25 cellular contexts compared by ENCODE assay signal in the genomic region with DNA sequence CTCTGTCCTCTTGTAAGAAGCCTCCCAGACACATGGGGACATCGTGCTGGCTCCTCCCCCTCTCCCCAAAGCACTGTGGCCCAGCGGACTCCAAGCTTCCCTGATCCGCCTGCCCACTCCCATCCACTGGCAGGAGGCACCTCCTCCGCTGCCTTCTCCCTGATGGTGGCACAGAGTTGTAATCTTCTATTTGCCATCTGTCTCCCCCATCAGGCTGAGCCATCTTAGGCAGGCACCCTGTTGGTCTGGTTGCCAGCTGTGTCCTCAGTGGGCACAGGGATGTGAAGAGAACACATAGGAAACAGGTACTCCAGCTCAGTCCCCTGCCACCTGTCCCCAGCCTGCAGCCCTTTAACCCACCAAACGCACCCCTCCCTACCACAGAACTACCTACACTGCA. TPM values are rescaled to one million over a fixed set of nuclear protein-coding genes. Genes with fewer than 3 reads are reported as not detected.
A peak's percentile ranks its signal among the peaks of the same experiment; 100 is the strongest.
DNase-seq lines count a peak whose midpoint lies in the region; ATAC-seq and TF ChIP-seq lines count a peak whose summit lies in the region.
"Had no signal": no experiment of that assay in that cellular context is flagged by ENCODE, and none has a peak within 500 bp of the region (broad histone marks: within the 10 kb centered on the region; RNA-seq: fewer than 3 reads in every experiment).

No MANE protein-coding gene starts in this region.

- H3K4me1 Mint-ChIP-seq in GM23338: peaks cover 16% of the 10 kb centered on the region
- H3K4me1 Mint-ChIP-seq in T-helper 17 cell: peaks cover 17% of the 10 kb centered on the region
- H3K4me1 Mint-ChIP-seq in nephron: peaks cover 16% of the 10 kb centered on the region

- H3K27ac ChIP-seq in GM23338 (ENCODE audit: low read depth): no peak overlapping the region
- H3K27ac ChIP-seq: left lung, ovary, thoracic aorta, uterus had no signal

- H3K4me3 ChIP-seq in GM23338: no peak overlapping the region
- H3K4me3 ChIP-seq: left lung, ovary, thoracic aorta, uterus had no signal

- H3K9me2 ChIP-seq in GM23338 (ENCODE audit: insufficient read depth): no peaks in the 10 kb centered on the region

- no peaks in the 10 kb centered on the region for H3K27me3 ChIP-seq in GM23338 (ENCODE audit: insufficient read depth)
- H3K27me3 ChIP-seq: left lung, ovary, uterus had no signal

- 0 out of 3 replicates have a peak, but pooled peaks cover 3% of the 10 kb centered on the region for H3K36me3 Mint-ChIP-seq in GM23338 (ENCODE audit: low read depth)
- no peaks in the 10 kb centered on the region for H3K36me3 Mint-ChIP-seq in T-helper 17 cell (ENCODE audit: low read depth)
- peaks cover 10% of the 10 kb centered on the region for H3K36me3 Mint-ChIP-seq in nephron (ENCODE audit: low read depth)
- H3K36me3 Mint-ChIP-seq: naive B cell had no signal

- H3K36me3 ChIP-seq in GM23338 (ENCODE audit: insufficient read depth): no peaks in the 10 kb centered on the region
- H3K36me3 ChIP-seq: ovary, uterus had no signal

- H3K4me1 ChIP-seq in GM23338 (ENCODE audit: insufficient read depth): no peaks in the 10 kb centered on the region
- H3K4me1 ChIP-seq: uterus had no signal

- H3K27me3 Mint-ChIP-seq in GM23338 (ENCODE audit: insufficient read depth, low read depth, poor library complexity): peaks cover 15% of the 10 kb centered on the region
- H3K27me3 Mint-ChIP-seq in T-helper 17 cell: no peaks in the 10 kb centered on the region
- H3K27me3 Mint-ChIP-seq in nephron (ENCODE audit: low read depth): no peaks in the 10 kb centered on the region
- H3K27me3 Mint-ChIP-seq: activated B cell treated with CpG ODN at 0.5 μM for 24 hours; activated naive CD8-positive, alpha-beta T cell treated with anti-CD3 and anti-CD28 coated beads, Interleukin-2, amount 50 U/mL, for 24 hours; B cell; naive B cell had no signal

- no peaks in the 10 kb centered on the region for H3K79me2 ChIP-seq in GM23338 (replicated peaks; ENCODE audit: insufficient read depth)

- no peaks in the 10 kb centered on the region for H3K9me3 ChIP-seq in T-helper 17 cell (ENCODE audit: control insufficient read depth, low read length, poor library complexity, severe bottlenecking)
- H3K9me3 ChIP-seq: left lung, ovary, thoracic aorta, uterus had no signal

- H3K27ac Mint-ChIP-seq in GM23338 (peak overlapping the region; percentile 52; the same call in 1 of the 2 replicates), T-helper 17 cell (peak overlapping the region; percentile 68), nephron (peak overlapping the region; percentile 33 to 72 (median 41))
- H3K27ac Mint-ChIP-seq: activated B cell treated with CpG ODN at 0.5 μM for 24 hours; activated naive CD8-positive, alpha-beta T cell treated with anti-CD3 and anti-CD28 coated beads, Interleukin-2, amount 50 U/mL, for 24 hours; B cell had no signal

- TF ChIP-seq CTCF in GM23338 (conservative IDR thresholded peaks at IDR 0.05; ENCODE audit: low read depth in 2 of 2): no peak
- no peak for TF ChIP-seq CTCF in nephron (IDR thresholded peaks at IDR 0.05; ENCODE audit: unreplicated experiment in 3 of 3)

- peaks cover 4% of the 10 kb centered on the region; the same call in 1 of the 2 replicates for H3F3A ChIP-seq in GM23338 (replicated peaks; ENCODE audit: low read depth)

- H3K4me2 ChIP-seq in GM23338: no peak overlapping the region

- DNase-seq in NCI-H82 (lab: John Stamatoyannopoulos, UW) (peak; percentile 29), NCI-H82 treated with DMSO at 0.1 percent for 48 hours (lab: John Stamatoyannopoulos, UW; ENCODE audit: unreplicated experiment) (no peak), GM23338 (ENCODE audit: low spot score) (no peak), T-helper 17 cell (no peak), posterior vena cava (ENCODE audit: low spot score) (no peak), NCI-H2196 (lab: John Stamatoyannopoulos, UW; ENCODE audit: unreplicated experiment) (no peak)
- DNase-seq: activated B cell treated with CpG ODN at 0.5 μM for 24 hours; activated CD8-positive, alpha-beta memory T cell treated with anti-CD3 and anti-CD28 coated beads, Interleukin-2, amount 50 U/mL, for 48 hours; activated effector memory CD4-positive, alpha-beta T cell treated with anti-CD3 and anti-CD28 coated beads, Interleukin-2, amount 50 U/mL, for 16 hours; activated naive CD8-positive, alpha-beta T cell treated with anti-CD3 and anti-CD28 coated beads, Interleukin-2, amount 50 U/mL, for 24 hours; COR-L47; EL; left lung; naive B cell; NCI-H2029; NCI-H510A treated with DMSO at 0.1 percent for 48 hours; ovary; RPMI8226; stimulated activated CD4-positive, alpha-beta T cell treated with anti-CD3 and anti-CD28 coated beads, Interleukin-4, amount 100 ng/mL, for 4 hours; stimulated activated naive CD8-positive, alpha-beta T cell treated with anti-CD3 and anti-CD28 coated beads, Interleukin-15, Interleukin-2, amounts not matched to agents 100 U/mL and 50 U/mL, for 24 hours; uterus had no signal

- intact Hi-C loops in posterior vena cava (cut with DNase I): no loop called here

- no peaks in the 10 kb centered on the region; the same call in 2 of the 3 replicates for H3K9me3 Mint-ChIP-seq in GM23338
- no peaks in the 10 kb centered on the region for H3K9me3 Mint-ChIP-seq in nephron
- H3K9me3 Mint-ChIP-seq: activated B cell treated with CpG ODN at 0.5 μM for 24 hours; activated naive CD8-positive, alpha-beta T cell treated with anti-CD3 and anti-CD28 coated beads, Interleukin-2, amount 50 U/mL, for 24 hours; naive B cell had no signal

- H2AFZ ChIP-seq in GM23338: no peak overlapping the region

- no peaks in the 10 kb centered on the region for H4K20me1 ChIP-seq in GM23338 (replicated peaks; ENCODE audit: insufficient read depth)

- H3K4me3 Mint-ChIP-seq in GM23338: no peak overlapping the region
- no peak overlapping the region for H3K4me3 Mint-ChIP-seq in T-helper 17 cell
- no peak overlapping the region for H3K4me3 Mint-ChIP-seq in nephron
- H3K4me3 Mint-ChIP-seq: activated B cell treated with CpG ODN at 0.5 μM for 24 hours; activated naive CD8-positive, alpha-beta T cell treated with anti-CD3 and anti-CD28 coated beads, Interleukin-2, amount 50 U/mL, for 24 hours; B cell; naive B cell had no signal

- no peak for ATAC-seq in GM23338
- no peak for ATAC-seq in T-helper 17 cell
- no peak for ATAC-seq in GM21390 (IDR thresholded peaks at IDR 0.05; ENCODE audit: unreplicated experiment)
- ATAC-seq: activated naive CD8-positive, alpha-beta T cell treated with anti-CD3 and anti-CD28 coated beads, Interleukin-2, amount 50 U/mL, for 24 hours; left lung; stimulated activated naive CD8-positive, alpha-beta T cell treated with anti-CD3 and anti-CD28 coated beads, Interleukin-15, Interleukin-2, amounts not matched to agents 100 U/mL and 50 U/mL, for 24 hours had no signal

TF ChIP-seq in GM23338, 12 proteins besides CTCF, POLR2A, EP300 and RAD21 (continues in another document):
- TF ChIP-seq, protein P1, sequence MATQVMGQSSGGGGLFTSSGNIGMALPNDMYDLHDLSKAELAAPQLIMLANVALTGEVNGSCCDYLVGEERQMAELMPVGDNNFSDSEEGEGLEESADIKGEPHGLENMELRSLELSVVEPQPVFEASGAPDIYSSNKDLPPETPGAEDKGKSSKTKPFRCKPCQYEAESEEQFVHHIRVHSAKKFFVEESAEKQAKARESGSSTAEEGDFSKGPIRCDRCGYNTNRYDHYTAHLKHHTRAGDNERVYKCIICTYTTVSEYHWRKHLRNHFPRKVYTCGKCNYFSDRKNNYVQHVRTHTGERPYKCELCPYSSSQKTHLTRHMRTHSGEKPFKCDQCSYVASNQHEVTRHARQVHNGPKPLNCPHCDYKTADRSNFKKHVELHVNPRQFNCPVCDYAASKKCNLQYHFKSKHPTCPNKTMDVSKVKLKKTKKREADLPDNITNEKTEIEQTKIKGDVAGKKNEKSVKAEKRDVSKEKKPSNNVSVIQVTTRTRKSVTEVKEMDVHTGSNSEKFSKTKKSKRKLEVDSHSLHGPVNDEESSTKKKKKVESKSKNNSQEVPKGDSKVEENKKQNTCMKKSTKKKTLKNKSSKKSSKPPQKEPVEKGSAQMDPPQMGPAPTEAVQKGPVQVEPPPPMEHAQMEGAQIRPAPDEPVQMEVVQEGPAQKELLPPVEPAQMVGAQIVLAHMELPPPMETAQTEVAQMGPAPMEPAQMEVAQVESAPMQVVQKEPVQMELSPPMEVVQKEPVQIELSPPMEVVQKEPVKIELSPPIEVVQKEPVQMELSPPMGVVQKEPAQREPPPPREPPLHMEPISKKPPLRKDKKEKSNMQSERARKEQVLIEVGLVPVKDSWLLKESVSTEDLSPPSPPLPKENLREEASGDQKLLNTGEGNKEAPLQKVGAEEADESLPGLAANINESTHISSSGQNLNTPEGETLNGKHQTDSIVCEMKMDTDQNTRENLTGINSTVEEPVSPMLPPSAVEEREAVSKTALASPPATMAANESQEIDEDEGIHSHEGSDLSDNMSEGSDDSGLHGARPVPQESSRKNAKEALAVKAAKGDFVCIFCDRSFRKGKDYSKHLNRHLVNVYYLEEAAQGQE (IDR thresholded peaks at IDR 0.05; ENCODE audit: unreplicated experiment): no peak
- no peak for TF ChIP-seq CREB1 (CRISPR knock-in tag; IDR thresholded peaks at IDR 0.05; ENCODE audit: low read depth)

RNA-seq across cellular contexts. Expression of gene ZDHHC12, which starts 5.4 kb away (rescaled TPM):
- total RNA-seq in GM23338 (2014; rRNA removed; shearing (Covaris generic)): 54.1 and 57.9 TPM in 2 replicates
- 47.5 and 50.3 TPM in 2 replicates for polyA plus RNA-seq in GM23338 (2016; fragmentation: Nextera tagmentation; extraction: Ambion mirVana)
- total RNA-seq in T-helper 17 cell (10 to 100 TPM; 23.5 to 26.9 TPM), posterior vena cava (1 to 10 TPM; 8.3 to 8.6 TPM)

RNA-seq across cellular contexts. Expression of gene PKN3, which starts 27.0 kb away (rescaled TPM):
- 16.3 and 17.7 TPM in 2 replicates for total RNA-seq in GM23338 (2014; rRNA removed; shearing (Covaris generic))
- polyA plus RNA-seq in GM23338 (2016; fragmentation: Nextera tagmentation; extraction: Ambion mirVana): 6.2 and 6.7 TPM in 2 replicates
- total RNA-seq in T-helper 17 cell (1 to 10 TPM in 1 of 2 donors, under 1 TPM in 1; 0.96 to 2.0 TPM), posterior vena cava (10 to 100 TPM in 1 of 2 donors, 1 to 10 TPM in 1; 8.8 to 11.4 TPM)

RNA-seq across cellular contexts. Expression of gene SET, which starts 40.3 kb away (rescaled TPM):
- total RNA-seq in GM23338 (2014; rRNA removed; shearing (Covaris generic)): 949 and 964 TPM in 2 replicates
- polyA plus RNA-seq in GM23338 (2016; fragmentation: Nextera tagmentation; extraction: Ambion mirVana): 1,113 and 1,261 TPM in 2 replicates
- total RNA-seq in T-helper 17 cell (100 to 1,000 TPM; 223 to 231 TPM), posterior vena cava (100 to 1,000 TPM; 189 to 240 TPM)

RNA-seq across cellular contexts. Expression of gene ZER1, which starts 42.4 kb away (rescaled TPM):
- total RNA-seq in GM23338 (2014; rRNA removed; shearing (Covaris generic)): 14.4 and 23.9 TPM in 2 replicates
- polyA plus RNA-seq in GM23338 (2016; fragmentation: Nextera tagmentation; extraction: Ambion mirVana): 6.5 and 7.0 TPM in 2 replicates
- total RNA-seq in T-helper 17 cell (10 to 100 TPM; 29.4 to 30.0 TPM), posterior vena cava (10 to 100 TPM; 28.1 to 28.9 TPM)

RNA-seq across cellular contexts. Expression of gene TBC1D13, which starts 57.8 kb away (rescaled TPM):
- total RNA-seq in GM23338 (2014; rRNA removed; shearing (Covaris generic)): 19.1 and 19.4 TPM in 2 replicates
- polyA plus RNA-seq in GM23338 (2016; fragmentation: Nextera tagmentation; extraction: Ambion mirVana): 7.8 and 8.3 TPM in 2 replicates
- 10 to 100 TPM; 21.6 to 30.8 TPM for total RNA-seq in T-helper 17 cell
- total RNA-seq in posterior vena cava: 10 to 100 TPM; 19.2 to 21.3 TPM
